11 cellular contexts compared by ENCODE assay signal in the genomic region with DNA sequence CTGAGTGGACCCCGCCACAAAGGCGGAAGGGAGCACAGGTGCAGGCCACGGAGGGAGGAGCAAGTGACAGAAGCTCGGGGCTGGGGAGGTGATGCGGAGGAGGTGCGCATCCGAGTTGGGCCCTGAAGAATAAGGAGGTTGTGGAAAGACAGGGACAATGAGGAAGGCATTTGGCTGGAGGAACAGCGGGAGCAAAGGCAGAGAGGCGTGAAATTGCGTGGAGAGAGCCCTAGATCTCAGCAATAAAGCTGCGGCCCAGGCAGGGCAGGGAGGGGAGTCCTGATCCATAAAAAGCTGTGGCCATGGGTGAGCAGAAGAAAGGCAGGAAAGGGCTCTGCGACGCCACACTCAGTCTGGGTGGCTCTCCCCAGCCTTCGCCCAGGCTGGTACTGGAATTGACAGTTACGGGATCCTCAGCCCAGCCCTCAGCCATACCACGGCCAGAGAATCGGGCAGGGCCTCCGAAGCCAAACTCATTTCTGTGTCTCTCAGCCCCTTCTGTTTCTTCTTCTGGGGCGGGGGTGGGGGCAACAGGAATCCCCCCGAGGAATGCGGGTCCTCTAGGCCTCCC. TPM values are rescaled to one million over a fixed set of nuclear protein-coding genes. Genes with fewer than 3 reads are reported as not detected.
DNase-seq lines count a peak whose midpoint lies in the region; ATAC-seq and TF ChIP-seq lines count a peak whose summit lies in the region.
"Had no signal": no experiment of that assay in that cellular context is flagged by ENCODE, and none has a peak within 500 bp of the region (broad histone marks: within the 10 kb centered on the region; RNA-seq: fewer than 3 reads in every experiment).

No MANE protein-coding gene starts in this region.

- CTCF ChIA-PET in activated CD8-positive, alpha-beta T cell treated with anti-CD3 and anti-CD28 coated beads for 36 hours (lab: Charles Lee), result no interaction called here
- CTCF ChIA-PET in activated CD8-positive, alpha-beta T cell treated with anti-CD3 and anti-CD28 coated beads, Interleukin-2, amount 10 ng/mL, durations not matched to agents 7 days and 5 days (lab: Charles Lee), result no interaction called here

- intact Hi-C loops in activated CD8-positive, alpha-beta T cell treated with anti-CD3 and anti-CD28 coated beads for 36 hours (cut with micrococcal nuclease), result no loop called here
- intact Hi-C loops in left colon (cut with DNase I, micrococcal nuclease), result no loop called here

- no peak for ATAC-seq in activated CD8-positive, alpha-beta T cell treated with anti-CD3 and anti-CD28 coated beads for 36 hours
- ATAC-seq in activated CD8-positive, alpha-beta T cell treated with anti-CD3 and anti-CD28 coated beads, Interleukin-2, amount 10 ng/mL, durations not matched to agents 7 days and 5 days, result no peak
- ATAC-seq in activated T-helper 17 cell treated with anti-CD3 and anti-CD28 coated beads, Interleukin-2, amount 50 U/mL, for 72 hours (replicated peaks), result no peak
- ATAC-seq in left colon (peak; percentile 15), HG03439 (IDR thresholded peaks at IDR 0.05; ENCODE audit: unreplicated experiment) (no peak), HG02759 (IDR thresholded peaks at IDR 0.05; ENCODE audit: unreplicated experiment) (no peak)
- ATAC-seq in stimulated activated naive CD8-positive, alpha-beta T cell treated with anti-CD3 and anti-CD28 coated beads, Interleukin-15, amount 100 ng/mL, for 72 hours, result no peak

- H3K27me3 Mint-ChIP-seq in activated CD8-positive, alpha-beta T cell treated with anti-CD3 and anti-CD28 coated beads for 36 hours, result peaks cover 33% of the 10 kb centered on the region
- peaks cover 48% of the 10 kb centered on the region for H3K27me3 Mint-ChIP-seq in activated CD8-positive, alpha-beta T cell treated with anti-CD3 and anti-CD28 coated beads, Interleukin-2, amount 10 ng/mL, durations not matched to agents 7 days and 5 days (ENCODE audit: low read depth)
- peaks cover 26% of the 10 kb centered on the region for H3K27me3 Mint-ChIP-seq in activated T-helper 17 cell treated with anti-CD3 and anti-CD28 coated beads, Interleukin-2, amount 50 U/mL, for 72 hours
- H3K27me3 Mint-ChIP-seq in stimulated activated naive CD8-positive, alpha-beta T cell treated with anti-CD3 and anti-CD28 coated beads, Interleukin-15, amount 100 ng/mL, for 72 hours, result peaks cover 83% of the 10 kb centered on the region

- TF ChIP-seq CTCF in activated CD8-positive, alpha-beta T cell treated with anti-CD3 and anti-CD28 coated beads for 36 hours (IDR thresholded peaks at IDR 0.05), result no peak

- H3K4me3 Mint-ChIP-seq in activated CD8-positive, alpha-beta T cell treated with anti-CD3 and anti-CD28 coated beads for 36 hours, result peak overlapping the region; percentile 63
- no peak overlapping the region for H3K4me3 Mint-ChIP-seq in activated CD8-positive, alpha-beta T cell treated with anti-CD3 and anti-CD28 coated beads, Interleukin-2, amount 10 ng/mL, durations not matched to agents 7 days and 5 days
- peak overlapping the region; percentile 59 for H3K4me3 Mint-ChIP-seq in activated T-helper 17 cell treated with anti-CD3 and anti-CD28 coated beads, Interleukin-2, amount 50 U/mL, for 72 hours
- H3K4me3 Mint-ChIP-seq in stimulated activated naive CD8-positive, alpha-beta T cell treated with anti-CD3 and anti-CD28 coated beads, Interleukin-15, amount 100 ng/mL, for 72 hours, result peak overlapping the region; percentile 74 to 80

- H3K27ac Mint-ChIP-seq in activated CD8-positive, alpha-beta T cell treated with anti-CD3 and anti-CD28 coated beads for 36 hours, result no peak overlapping the region
- no peak overlapping the region for H3K27ac Mint-ChIP-seq in activated CD8-positive, alpha-beta T cell treated with anti-CD3 and anti-CD28 coated beads, Interleukin-2, amount 10 ng/mL, durations not matched to agents 7 days and 5 days
- no peak overlapping the region for H3K27ac Mint-ChIP-seq in activated T-helper 17 cell treated with anti-CD3 and anti-CD28 coated beads, Interleukin-2, amount 50 U/mL, for 72 hours
- no peak overlapping the region for H3K27ac Mint-ChIP-seq in stimulated activated naive CD8-positive, alpha-beta T cell treated with anti-CD3 and anti-CD28 coated beads, Interleukin-15, amount 100 ng/mL, for 72 hours

- POLR2A ChIA-PET in activated CD8-positive, alpha-beta T cell treated with anti-CD3 and anti-CD28 coated beads for 36 hours (lab: Charles Lee), result interaction anchor here (2.0 kb wide), 1 partner anchor 18 kb away, joined by 4 read pairs; no protein-coding TSS in a partner anchor
- POLR2A ChIA-PET in activated CD8-positive, alpha-beta T cell treated with anti-CD3 and anti-CD28 coated beads, Interleukin-2, amount 10 ng/mL, durations not matched to agents 7 days and 5 days (lab: Charles Lee), result no interaction called here

- peaks cover 9% of the 10 kb centered on the region for H3K4me1 Mint-ChIP-seq in activated CD8-positive, alpha-beta T cell treated with anti-CD3 and anti-CD28 coated beads for 36 hours (ENCODE audit: low read depth)
- peaks cover 8% of the 10 kb centered on the region for H3K4me1 Mint-ChIP-seq in activated CD8-positive, alpha-beta T cell treated with anti-CD3 and anti-CD28 coated beads, Interleukin-2, amount 10 ng/mL, durations not matched to agents 7 days and 5 days (ENCODE audit: low read depth)
- peaks cover 6% of the 10 kb centered on the region for H3K4me1 Mint-ChIP-seq in activated T-helper 17 cell treated with anti-CD3 and anti-CD28 coated beads, Interleukin-2, amount 50 U/mL, for 72 hours
- H3K4me1 Mint-ChIP-seq in stimulated activated naive CD8-positive, alpha-beta T cell treated with anti-CD3 and anti-CD28 coated beads, Interleukin-15, amount 100 ng/mL, for 72 hours, result peaks cover 29% of the 10 kb centered on the region

- no peak for DNase-seq in activated CD8-positive, alpha-beta T cell treated with anti-CD3 and anti-CD28 coated beads for 36 hours
- no peak for DNase-seq in activated CD8-positive, alpha-beta T cell treated with anti-CD3 and anti-CD28 coated beads, Interleukin-2, amount 10 ng/mL, durations not matched to agents 7 days and 5 days
- no peak for DNase-seq in left colon
- no peak for DNase-seq in stimulated activated naive CD8-positive, alpha-beta T cell treated with anti-CD3 and anti-CD28 coated beads, Interleukin-15, amount 100 ng/mL, for 72 hours
- DNase-seq in NCI-H2029 (lab: John Stamatoyannopoulos, UW), result no peak
- DNase-seq: KG1, NCI-H226 had no signal

- no peaks in the 10 kb centered on the region for H3K9me3 Mint-ChIP-seq in activated CD8-positive, alpha-beta T cell treated with anti-CD3 and anti-CD28 coated beads for 36 hours
- no peaks in the 10 kb centered on the region for H3K9me3 Mint-ChIP-seq in activated CD8-positive, alpha-beta T cell treated with anti-CD3 and anti-CD28 coated beads, Interleukin-2, amount 10 ng/mL, durations not matched to agents 7 days and 5 days (ENCODE audit: insufficient read depth)
- no peaks in the 10 kb centered on the region for H3K9me3 Mint-ChIP-seq in activated T-helper 17 cell treated with anti-CD3 and anti-CD28 coated beads, Interleukin-2, amount 50 U/mL, for 72 hours
- no peaks in the 10 kb centered on the region for H3K9me3 Mint-ChIP-seq in stimulated activated naive CD8-positive, alpha-beta T cell treated with anti-CD3 and anti-CD28 coated beads, Interleukin-15, amount 100 ng/mL, for 72 hours

- no peaks in the 10 kb centered on the region for H3K36me3 Mint-ChIP-seq in activated CD8-positive, alpha-beta T cell treated with anti-CD3 and anti-CD28 coated beads for 36 hours (ENCODE audit: low read depth)
- H3K36me3 Mint-ChIP-seq in activated CD8-positive, alpha-beta T cell treated with anti-CD3 and anti-CD28 coated beads, Interleukin-2, amount 10 ng/mL, durations not matched to agents 7 days and 5 days (ENCODE audit: low read depth), result no peaks in the 10 kb centered on the region
- H3K36me3 Mint-ChIP-seq in activated T-helper 17 cell treated with anti-CD3 and anti-CD28 coated beads, Interleukin-2, amount 50 U/mL, for 72 hours (ENCODE audit: low read depth), result no peaks in the 10 kb centered on the region

RNA-seq across cellular contexts. Expression of a gene that starts 2.2 kb away (rescaled TPM):
- total RNA-seq in activated CD8-positive, alpha-beta T cell treated with anti-CD3 and anti-CD28 coated beads for 36 hours, result under 1 TPM; 0.40 to 0.43 TPM
- total RNA-seq in activated CD8-positive, alpha-beta T cell treated with anti-CD3 and anti-CD28 coated beads, Interleukin-2, amount 10 ng/mL, durations not matched to agents 7 days and 5 days, result under 1 TPM; 0.32 to 0.37 TPM
- total RNA-seq in activated T-helper 17 cell treated with anti-CD3 and anti-CD28 coated beads, Interleukin-2, amount 50 U/mL, for 72 hours, result under 1 TPM; 0.50 to 0.53 TPM
- under 1 TPM; 0.24 to 0.36 TPM for total RNA-seq in left colon
- total RNA-seq: SJSA1 had no signal

RNA-seq across cellular contexts. Expression of a gene that starts 41.6 kb away (rescaled TPM):
- not detected for total RNA-seq in activated CD8-positive, alpha-beta T cell treated with anti-CD3 and anti-CD28 coated beads for 36 hours
- total RNA-seq in activated CD8-positive, alpha-beta T cell treated with anti-CD3 and anti-CD28 coated beads, Interleukin-2, amount 10 ng/mL, durations not matched to agents 7 days and 5 days, result not detected
- total RNA-seq in activated T-helper 17 cell treated with anti-CD3 and anti-CD28 coated beads, Interleukin-2, amount 50 U/mL, for 72 hours, result not detected
- total RNA-seq in left colon, result not detected
- total RNA-seq: SJSA1 had no signal
